37 cellular contexts compared by ENCODE assay signal in genomic region chr6:56299916-56300315, GRCh38. TPM values are rescaled to one million over a fixed set of nuclear protein-coding genes. Genes with fewer than 3 reads are reported as not detected.
"Had no signal": no experiment of that assay in that cellular context is flagged by ENCODE, and none has a peak within 500 bp of the region (broad histone marks: within the 10 kb centered on the region; RNA-seq: fewer than 3 reads in every experiment).

No MANE protein-coding gene starts in this region.

- H3K4me1 ChIP-seq: body of pancreas, breast epithelium had no signal

- H3K4me3 ChIP-seq: adrenal gland, body of pancreas, breast epithelium had no signal

- H3K9me3 ChIP-seq: adrenal gland, body of pancreas had no signal

- H3K27me3 ChIP-seq: adrenal gland, body of pancreas, brain microvascular endothelial cell, breast epithelium had no signal

- H3K36me3 ChIP-seq: adrenal gland, brain microvascular endothelial cell, breast epithelium had no signal

- H3K27ac ChIP-seq: adrenal gland, body of pancreas, brain microvascular endothelial cell, breast epithelium, VCaP had no signal

- FAIRE-seq: astrocyte, TTC549 had no signal

- DNase-seq: activated B cell treated with CpG ODN at 0.5 μM for 24 hours; activated CD4-positive, alpha-beta memory T cell treated with anti-CD3 and anti-CD28 coated beads for 36 hours; activated CD4-positive, alpha-beta T cell treated with anti-CD3 and anti-CD28 coated beads for 4 hours; activated CD4-positive, alpha-beta T cell treated with anti-CD3 and anti-CD28 coated beads, Interleukin-2, amount 10 ng/mL, durations not matched to agents 24 days and 14 days; activated CD4-positive, alpha-beta T cell treated with anti-CD3 and anti-CD28 coated beads, Interleukin-2, amount 50 U/mL, for 1 hour; activated CD4-positive, alpha-beta T cell treated with anti-CD3 and anti-CD28 coated beads, Interleukin-2, amount 50 U/mL, for 4 hours; activated CD4-positive, CD25-positive, alpha-beta regulatory T cell treated with anti-CD3 and anti-CD28 coated beads, Interleukin-2, amount 50 U/mL, for 72 hours; activated CD8-positive, alpha-beta memory T cell treated with anti-CD3 and anti-CD28 coated beads, Interleukin-2, amount 50 U/mL, for 4 hours; activated CD8-positive, alpha-beta T cell treated with anti-CD3 and anti-CD28 coated beads for 36 hours; activated effector memory CD4-positive, alpha-beta T cell treated with anti-CD3 and anti-CD28 coated beads, Interleukin-2, amount 50 U/mL, for 16 hours; activated gamma-delta T cell treated with Interleukin-2 at 50 U/mL for 16 hours; activated naive CD4-positive, alpha-beta T cell; activated naive CD4-positive, alpha-beta T cell treated with anti-CD3 and anti-CD28 coated beads for 36 hours; activated naive CD4-positive, alpha-beta T cell treated with anti-CD3 and anti-CD28 coated beads, Interleukin-2, amount 50 U/mL, for 16 hours; activated naive CD8-positive, alpha-beta T cell treated with anti-CD3 and anti-CD28 coated beads for 36 hours; activated T-cell treated with anti-CD3 and anti-CD28 coated beads for 4 hours; activated T-cell treated with anti-CD3 and anti-CD28 coated beads, Interleukin-2, amount 50 U/mL, for 1 hour; activated T-cell treated with anti-CD3 and anti-CD28 coated beads, Interleukin-2, amount 50 U/mL, for 4 hours; activated T-cell treated with anti-CD3 and anti-CD28 coated beads, Interleukin-2, amount 50 U/mL, for 72 hours; adrenal gland; amniotic stem cell; aorta; body of pancreas; brain microvascular endothelial cell; central memory CD4-positive, alpha-beta T cell; T-cell; T-helper 17 cell; T-helper 9 cell had no signal

RNA-seq across cellular contexts. Expression of gene COL21A1, which starts 52.5 kb away (rescaled TPM):
- total RNA-seq: activated B cell treated with CpG ODN at 0.5 μM for 24 hours; activated CD4-positive, alpha-beta memory T cell treated with anti-CD3 and anti-CD28 coated beads for 36 hours; activated CD4-positive, alpha-beta T cell treated with anti-CD3 and anti-CD28 coated beads, Interleukin-2, amount 10 ng/mL, durations not matched to agents 24 days and 14 days; activated CD8-positive, alpha-beta memory T cell treated with anti-CD3 and anti-CD28 coated beads for 36 hours; activated CD8-positive, alpha-beta T cell treated with anti-CD3 and anti-CD28 coated beads for 36 hours; activated naive CD4-positive, alpha-beta T cell treated with anti-CD3 and anti-CD28 coated beads for 36 hours; activated naive CD4-positive, alpha-beta T cell treated with anti-CD3 and anti-CD28 coated beads, Interleukin-2, amount 50 U/mL, for 72 hours; activated naive CD8-positive, alpha-beta T cell treated with anti-CD3 and anti-CD28 coated beads for 36 hours; activated T-cell treated with anti-CD3 and anti-CD28 coated beads, Interleukin-2, amount 50 U/mL, for 4 hours; activated T-cell treated with anti-CD3 and anti-CD28 coated beads, Interleukin-2, amount 50 U/mL, for 72 hours; activated T-helper 1 cell treated with anti-CD3 and anti-CD28 coated beads, Interleukin-12 subunit alpha, Interleukin-12 subunit beta, Interleukin-2, Interleukin-4 antibody, amounts not matched to agents 30 ng/mL and 10 ng/mL and 1 ng/mL, durations not matched to agents 14 hours and 24 hours and 36 hours; activated T-helper 17 cell treated with anti-CD3 and anti-CD28 coated beads, Interleukin-2, amount 50 U/mL, for 72 hours; T-cell; T-helper 1 cell treated with Interleukin-12 subunit alpha and Interleukin-12 subunit beta and Interleukin-4 antibody, amounts not matched to agents 30 ng/mL and 1 ng/mL, for 36 hours; T-helper 17 cell had no signal
